2 cellular contexts compared by ENCODE assay signal in the genomic region with DNA sequence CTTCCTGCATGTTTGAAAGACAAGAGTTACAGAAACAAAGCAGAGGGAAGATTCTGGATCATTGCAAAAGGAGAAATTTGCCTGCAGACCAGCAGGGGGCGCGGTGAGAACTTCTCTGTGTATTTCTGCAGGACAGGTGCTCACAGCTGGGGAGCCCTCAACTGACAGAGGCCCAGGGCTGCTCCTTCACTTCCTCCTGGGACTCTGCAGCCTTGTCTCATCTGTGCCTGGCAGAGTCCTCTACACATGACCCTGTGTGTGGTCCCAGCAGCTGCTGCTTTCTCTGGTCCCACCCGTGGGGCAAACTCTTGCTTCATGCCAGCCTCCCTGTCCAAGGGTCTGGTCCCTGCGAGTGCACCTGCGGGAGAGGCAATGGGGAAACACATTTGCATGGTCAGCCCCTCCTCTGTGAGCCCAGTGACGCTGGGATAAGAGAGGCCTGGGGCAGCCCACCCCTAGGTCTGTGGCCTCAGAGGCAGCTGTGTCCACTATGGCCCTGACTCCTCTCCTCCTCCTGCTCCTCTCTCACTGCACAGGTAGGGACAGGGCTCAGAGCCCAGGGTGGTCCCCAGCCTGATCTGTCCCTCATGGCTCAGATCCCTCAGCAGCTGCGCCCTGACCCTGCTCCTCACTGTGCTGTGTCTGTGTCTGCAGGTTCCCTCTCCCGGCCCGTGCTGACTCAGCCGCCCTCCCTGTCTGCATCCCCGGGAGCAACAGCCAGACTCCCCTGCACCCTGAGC.
A peak's percentile ranks its signal among the peaks of the same experiment; 100 is the strongest.
TF ChIP-seq lines count a peak whose summit lies in the region.

No MANE protein-coding gene starts in this region.

TF ChIP-seq in Ishikawa, 13 proteins besides CTCF, POLR2A, EP300 and RAD21:
- TF ChIP-seq TEAD4 (IDR thresholded peaks at IDR 0.05) (no peak), ZBTB7A (IDR thresholded peaks at IDR 0.05; ENCODE audit: low read depth) (no peak), NFIC (IDR thresholded peaks at IDR 0.05) (no peak), CREB1 (IDR thresholded peaks at IDR 0.05; ENCODE audit: low read depth) (no peak), FOXM1 (IDR thresholded peaks at IDR 0.05; ENCODE audit: borderline replicate concordance, low read depth) (no peak), EGR1 (IDR thresholded peaks at IDR 0.05) (no peak), CEBPB (IDR thresholded peaks at IDR 0.05) (no peak), TAF1 (IDR thresholded peaks at IDR 0.05; ENCODE audit: low read depth) (no peak), YY1 (IDR thresholded peaks at IDR 0.05; ENCODE audit: low read depth) (no peak), MAX (IDR thresholded peaks at IDR 0.05) (no peak), TCF12 (IDR thresholded peaks at IDR 0.05; ENCODE audit: low read depth) (no peak)
- TF ChIP-seq, protein P1, sequence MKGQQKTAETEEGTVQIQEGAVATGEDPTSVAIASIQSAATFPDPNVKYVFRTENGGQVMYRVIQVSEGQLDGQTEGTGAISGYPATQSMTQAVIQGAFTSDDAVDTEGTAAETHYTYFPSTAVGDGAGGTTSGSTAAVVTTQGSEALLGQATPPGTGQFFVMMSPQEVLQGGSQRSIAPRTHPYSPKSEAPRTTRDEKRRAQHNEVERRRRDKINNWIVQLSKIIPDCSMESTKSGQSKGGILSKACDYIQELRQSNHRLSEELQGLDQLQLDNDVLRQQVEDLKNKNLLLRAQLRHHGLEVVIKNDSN (IDR thresholded peaks at IDR 0.05) = no peak
- TF ChIP-seq, protein P2, sequence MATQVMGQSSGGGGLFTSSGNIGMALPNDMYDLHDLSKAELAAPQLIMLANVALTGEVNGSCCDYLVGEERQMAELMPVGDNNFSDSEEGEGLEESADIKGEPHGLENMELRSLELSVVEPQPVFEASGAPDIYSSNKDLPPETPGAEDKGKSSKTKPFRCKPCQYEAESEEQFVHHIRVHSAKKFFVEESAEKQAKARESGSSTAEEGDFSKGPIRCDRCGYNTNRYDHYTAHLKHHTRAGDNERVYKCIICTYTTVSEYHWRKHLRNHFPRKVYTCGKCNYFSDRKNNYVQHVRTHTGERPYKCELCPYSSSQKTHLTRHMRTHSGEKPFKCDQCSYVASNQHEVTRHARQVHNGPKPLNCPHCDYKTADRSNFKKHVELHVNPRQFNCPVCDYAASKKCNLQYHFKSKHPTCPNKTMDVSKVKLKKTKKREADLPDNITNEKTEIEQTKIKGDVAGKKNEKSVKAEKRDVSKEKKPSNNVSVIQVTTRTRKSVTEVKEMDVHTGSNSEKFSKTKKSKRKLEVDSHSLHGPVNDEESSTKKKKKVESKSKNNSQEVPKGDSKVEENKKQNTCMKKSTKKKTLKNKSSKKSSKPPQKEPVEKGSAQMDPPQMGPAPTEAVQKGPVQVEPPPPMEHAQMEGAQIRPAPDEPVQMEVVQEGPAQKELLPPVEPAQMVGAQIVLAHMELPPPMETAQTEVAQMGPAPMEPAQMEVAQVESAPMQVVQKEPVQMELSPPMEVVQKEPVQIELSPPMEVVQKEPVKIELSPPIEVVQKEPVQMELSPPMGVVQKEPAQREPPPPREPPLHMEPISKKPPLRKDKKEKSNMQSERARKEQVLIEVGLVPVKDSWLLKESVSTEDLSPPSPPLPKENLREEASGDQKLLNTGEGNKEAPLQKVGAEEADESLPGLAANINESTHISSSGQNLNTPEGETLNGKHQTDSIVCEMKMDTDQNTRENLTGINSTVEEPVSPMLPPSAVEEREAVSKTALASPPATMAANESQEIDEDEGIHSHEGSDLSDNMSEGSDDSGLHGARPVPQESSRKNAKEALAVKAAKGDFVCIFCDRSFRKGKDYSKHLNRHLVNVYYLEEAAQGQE (IDR thresholded peaks at IDR 0.05; ENCODE audit: low read depth) = no peak

TF ChIP-seq in H1, 55 proteins besides CTCF, POLR2A, EP300 and RAD21:
- no peak for TF ChIP-seq ZNF274 (IDR thresholded peaks at IDR 0.05; ENCODE audit: borderline replicate concordance, extremely low read depth, low read length)
- TF ChIP-seq PHF8 (conservative IDR thresholded peaks at IDR 0.05; ENCODE audit: low read depth, low read length) = no peak
- TF ChIP-seq, protein P3, sequence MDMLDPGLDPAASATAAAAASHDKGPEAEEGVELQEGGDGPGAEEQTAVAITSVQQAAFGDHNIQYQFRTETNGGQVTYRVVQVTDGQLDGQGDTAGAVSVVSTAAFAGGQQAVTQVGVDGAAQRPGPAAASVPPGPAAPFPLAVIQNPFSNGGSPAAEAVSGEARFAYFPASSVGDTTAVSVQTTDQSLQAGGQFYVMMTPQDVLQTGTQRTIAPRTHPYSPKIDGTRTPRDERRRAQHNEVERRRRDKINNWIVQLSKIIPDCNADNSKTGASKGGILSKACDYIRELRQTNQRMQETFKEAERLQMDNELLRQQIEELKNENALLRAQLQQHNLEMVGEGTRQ (IDR thresholded peaks at IDR 0.05; ENCODE audit: low read length) = no peak
- no peak for TF ChIP-seq SRF (IDR thresholded peaks at IDR 0.05; ENCODE audit: low read depth, low read length)
- TF ChIP-seq KDM1A (IDR thresholded peaks at IDR 0.05; ENCODE audit: borderline replicate concordance, low read length) = no peak
- peak; percentile 91 for TF ChIP-seq TCF12 (IDR thresholded peaks at IDR 0.05; ENCODE audit: low read depth, low read length)
- no peak for TF ChIP-seq CEBPB (IDR thresholded peaks at IDR 0.05; ENCODE audit: low read depth, low read length)
- TF ChIP-seq GTF2F1 (IDR thresholded peaks at IDR 0.05; ENCODE audit: borderline replicate concordance, low read depth, low read length) = no peak
- no peak for TF ChIP-seq CBX5 (IDR thresholded peaks at IDR 0.05; ENCODE audit: low read depth, low read length)
- peak; percentile 30 for TF ChIP-seq EZH2 (IDR thresholded peaks at IDR 0.05; ENCODE audit: low read depth, low read length, severe bottlenecking)
- TF ChIP-seq SIN3A (conservative IDR thresholded peaks at IDR 0.05 in 1 of 2, IDR thresholded peaks at IDR 0.05 in 1 of 2; ENCODE audit: low read depth in 1 of 2, low read length in 2 of 2) = peak; percentile 65 to 69; a peak in 2 of 4 replicates
- TF ChIP-seq RXRA (IDR thresholded peaks at IDR 0.05; ENCODE audit: insufficient read depth, low read depth, low read length) = no peak
